ENCODE assay signal across 2 cellular contexts in genomic region chr4:120071192-120071795, GRCh38.
TF ChIP-seq lines count a peak whose summit lies in the region.

No MANE protein-coding gene starts in this region.

TF ChIP-seq in SK-N-SH, 30 proteins besides CTCF, POLR2A, EP300 and RAD21 (continued from another document):
- no peak for TF ChIP-seq MEF2A (IDR thresholded peaks at IDR 0.05; ENCODE audit: borderline replicate concordance, low read depth)
- TF ChIP-seq EZH2phosphoT487 (IDR thresholded peaks at IDR 0.05; ENCODE audit: borderline replicate concordance, low read depth) = no peak
- TF ChIP-seq FOXJ3 (CRISPR knock-in tag; IDR thresholded peaks at IDR 0.05) = no peak

TF ChIP-seq in SK-N-SH treated with all-trans-retinoic acid at 6 μM for 48 hours, 23 proteins besides CTCF, POLR2A, EP300 and RAD21:
- TF ChIP-seq PATZ1 (CRISPR knock-in tag; IDR thresholded peaks at IDR 0.05; ENCODE audit: borderline replicate concordance) = no peak
- no peak for TF ChIP-seq ZNF565 (CRISPR knock-in tag; conservative IDR thresholded peaks at IDR 0.05; ENCODE audit: low read depth)
- TF ChIP-seq ZNF70 (CRISPR knock-in tag; IDR thresholded peaks at IDR 0.05) = no peak
- no peak for TF ChIP-seq CSDC2 (CRISPR knock-in tag; IDR thresholded peaks at IDR 0.05)
- TF ChIP-seq OSR1 (CRISPR knock-in tag; IDR thresholded peaks at IDR 0.05) = no peak
- TF ChIP-seq ZC3H10 (CRISPR knock-in tag; IDR thresholded peaks at IDR 0.05) = no peak
TF ChIP-seq in SK-N-SH treated with all-trans-retinoic acid at 6 μM for 48 hours: peak in this region for 0.
